ENCODE assay signal across 8 cellular contexts in genomic region chr9:127770905-127771569, GRCh38. TPM values are rescaled to one million over a fixed set of nuclear protein-coding genes. Genes with fewer than 3 reads are reported as not detected.
DNase-seq lines count a peak whose midpoint lies in the region; FAIRE-seq and TF ChIP-seq lines count a peak whose summit lies in the region.

No MANE protein-coding gene starts in this region.

- TF ChIP-seq CTCF in fibroblast of villous mesenchyme (IDR thresholded peaks at IDR 0.05; ENCODE audit: insufficient read depth, low read depth, low read length) (no peak), neural cell (IDR thresholded peaks at IDR 0.05; ENCODE audit: poor library complexity, severe bottlenecking) (no peak)

- no peaks in the 10 kb centered on the region for H4K20me1 ChIP-seq in neural cell (ENCODE audit: insufficient read depth)

- H3K4me1 Mint-ChIP-seq in stimulated activated naive CD8-positive, alpha-beta T cell treated with anti-CD3 and anti-CD28 coated beads, Interleukin-15, Interleukin-2, amounts not matched to agents 100 ng/mL and 50 ng/mL, for 24 hours (ENCODE audit: low read depth), result peaks cover 68% of the 10 kb centered on the region

- no peaks in the 10 kb centered on the region for H3K27me3 Mint-ChIP-seq in stimulated activated naive CD8-positive, alpha-beta T cell treated with anti-CD3 and anti-CD28 coated beads, Interleukin-15, Interleukin-2, amounts not matched to agents 100 ng/mL and 50 ng/mL, for 24 hours

- no peak for TF ChIP-seq EP300 in neural cell (conservative IDR thresholded peaks at IDR 0.05; ENCODE audit: poor library complexity, severe bottlenecking)

- H3K4me2 ChIP-seq in neural cell (ENCODE audit: low read length), result peak overlapping the region; percentile 94

- peak overlapping the region; percentile 16 for H3K27ac ChIP-seq in neural cell (ENCODE audit: low read length)

- peak; percentile 45; the same call in 1 of the 2 replicates for TF ChIP-seq POLR2A in H54 (IDR thresholded peaks at IDR 0.05; ENCODE audit: low read depth, low read length)

- H3K9me2 ChIP-seq in neural cell (ENCODE audit: insufficient read depth, low read length), result no peaks in the 10 kb centered on the region

- H3F3A ChIP-seq in neural cell (ENCODE audit: insufficient read depth, low read length, poor library complexity, severe bottlenecking), result no peaks in the 10 kb centered on the region

- DNase-seq in EL (peak; percentile 98), H54 (ENCODE audit: insufficient read length, low spot score) (peak; percentile 99), LoVo (ENCODE audit: low spot score) (peak; percentile 97), SHP77 (lab: John Stamatoyannopoulos, UW) (peak; percentile 94 to 95), activated gamma-delta T cell (lab: John Stamatoyannopoulos, UW) (peak; percentile 78), fibroblast of villous mesenchyme (ENCODE audit: low read depth) (peak; percentile 98)

- H3K36me3 ChIP-seq in neural cell (ENCODE audit: insufficient read depth, low read length), result no peaks in the 10 kb centered on the region

- H3K79me2 ChIP-seq in neural cell (replicated peaks; ENCODE audit: insufficient read depth, low read length), result no peaks in the 10 kb centered on the region

- no peaks in the 10 kb centered on the region for H3K9me3 Mint-ChIP-seq in stimulated activated naive CD8-positive, alpha-beta T cell treated with anti-CD3 and anti-CD28 coated beads, Interleukin-15, Interleukin-2, amounts not matched to agents 100 ng/mL and 50 ng/mL, for 24 hours

- peak overlapping the region; percentile 81 for H3K27ac Mint-ChIP-seq in stimulated activated naive CD8-positive, alpha-beta T cell treated with anti-CD3 and anti-CD28 coated beads, Interleukin-15, Interleukin-2, amounts not matched to agents 100 ng/mL and 50 ng/mL, for 24 hours

- H3K9me3 ChIP-seq in neural cell (ENCODE audit: low read length), result no peaks in the 10 kb centered on the region

- TF ChIP-seq RAD21 in neural cell (conservative IDR thresholded peaks at IDR 0.05), result no peak

- peak overlapping the region; percentile 84 for H3K4me3 Mint-ChIP-seq in stimulated activated naive CD8-positive, alpha-beta T cell treated with anti-CD3 and anti-CD28 coated beads, Interleukin-15, Interleukin-2, amounts not matched to agents 100 ng/mL and 50 ng/mL, for 24 hours

- H2AFZ ChIP-seq in neural cell (ENCODE audit: low read depth, low read length), result peak overlapping the region; percentile 56

- H3K36me3 Mint-ChIP-seq in stimulated activated naive CD8-positive, alpha-beta T cell treated with anti-CD3 and anti-CD28 coated beads, Interleukin-15, Interleukin-2, amounts not matched to agents 100 ng/mL and 50 ng/mL, for 24 hours (ENCODE audit: low read depth), result peaks cover 27% of the 10 kb centered on the region

- H3K4me3 ChIP-seq in fibroblast of villous mesenchyme (ENCODE audit: low read depth, low read length) (peak overlapping the region; percentile 59), neural cell (ENCODE audit: low read length) (peak overlapping the region; percentile 73)

- H3K27me3 ChIP-seq in neural cell (ENCODE audit: insufficient read depth, low read depth, low read length), result no peaks in the 10 kb centered on the region

- peak; percentile 93 for FAIRE-seq in H54 (lab: Jason Lieb, UNC)

- H3K9ac ChIP-seq in neural cell (ENCODE audit: low read length), result peak overlapping the region; percentile 56

TF ChIP-seq in neural cell, 6 proteins besides CTCF, POLR2A, EP300 and RAD21:
- TF ChIP-seq POLR2AphosphoS5 (IDR thresholded peaks at IDR 0.05) (peak; percentile 24), SMC3 (conservative IDR thresholded peaks at IDR 0.05; ENCODE audit: poor library complexity) (no peak), REST (IDR thresholded peaks at IDR 0.05; ENCODE audit: borderline replicate concordance) (no peak), MXI1 (conservative IDR thresholded peaks at IDR 0.05; ENCODE audit: poor library complexity, severe bottlenecking) (peak; percentile 36)

RNA-seq across cellular contexts. Expression of gene SH2D3C, which starts 7.4 kb away (rescaled TPM):
- 0.32 and 0.43 TPM in 2 replicates for total RNA-seq in fibroblast of villous mesenchyme
- 14.5 and 19.4 TPM in 2 replicates for polyA plus RNA-seq in neural cell
- 19.2 and 23.9 TPM in 2 replicates for polyA minus RNA-seq in neural cell

RNA-seq across cellular contexts. Expression of gene CDK9, which starts 14.8 kb away (rescaled TPM):
- total RNA-seq in fibroblast of villous mesenchyme, result 37.0 and 50.1 TPM in 2 replicates
- 195 and 253 TPM in 2 replicates for polyA plus RNA-seq in neural cell
- 67.1 and 102 TPM in 2 replicates for polyA minus RNA-seq in neural cell

RNA-seq across cellular contexts. Expression of gene FPGS, which starts 31.6 kb away (rescaled TPM):
- total RNA-seq in fibroblast of villous mesenchyme, result 77.7 and 93.7 TPM in 2 replicates
- polyA plus RNA-seq in neural cell, result 38.4 and 60.5 TPM in 2 replicates
- polyA minus RNA-seq in neural cell, result 19.2 and 29.2 TPM in 2 replicates

RNA-seq across cellular contexts. Expression of gene TOR2A, which starts 35.9 kb away (rescaled TPM):
- 4.2 and 5.2 TPM in 2 replicates for total RNA-seq in fibroblast of villous mesenchyme
- polyA plus RNA-seq in neural cell, result 54.1 and 59.7 TPM in 2 replicates
- polyA minus RNA-seq in neural cell, result 19.9 and 22.4 TPM in 2 replicates

RNA-seq across cellular contexts. Expression of gene TTC16, which starts 55.2 kb away (rescaled TPM):
- not detected in 2 replicates for total RNA-seq in fibroblast of villous mesenchyme
- polyA plus RNA-seq in neural cell, result 0.11 and 0.26 TPM in 2 replicates
- not detected in 2 replicates for polyA minus RNA-seq in neural cell

Comparison
In these comparisons a context has a peak if more than half of its experiments do, and no peak if none do; other contexts are left out.
1. Peak in every context shown above with its lines: DNase-seq, H3K4me3 ChIP-seq and H3K27ac ChIP-seq.